In the genomic region with DNA sequence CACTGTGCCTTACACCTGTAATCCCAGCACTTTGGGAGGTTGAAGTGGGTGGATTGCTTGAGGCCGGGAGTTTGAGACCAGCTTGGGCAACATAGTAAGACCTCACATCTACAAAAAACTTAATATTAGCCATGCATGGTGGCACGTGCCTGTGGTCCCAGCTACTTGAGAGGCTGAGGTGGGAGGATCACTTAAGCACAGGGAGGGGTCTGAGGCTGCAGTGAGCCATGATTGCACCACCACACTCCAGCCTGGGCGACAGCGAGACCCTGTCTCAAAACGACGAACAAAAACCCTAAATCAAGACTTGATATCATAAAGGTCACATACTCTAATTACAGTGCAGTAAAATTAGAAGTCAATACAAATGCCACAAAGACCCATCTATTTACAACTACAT, we compare ENCODE assay signal across 17 cellular contexts. TPM values are rescaled to one million over a fixed set of nuclear protein-coding genes. Genes with fewer than 3 reads are reported as not detected.
DNase-seq lines count a peak whose midpoint lies in the region; TF ChIP-seq lines count a peak whose summit lies in the region.
"Had no signal": no experiment of that assay in that cellular context is flagged by ENCODE, and none has a peak within 500 bp of the region (broad histone marks: within the 10 kb centered on the region; RNA-seq: fewer than 3 reads in every experiment).

No MANE protein-coding gene starts in this region.

- no peaks in the 10 kb centered on the region for H3K79me1 ChIP-seq in neuronal stem cell (ENCODE audit: low read depth, low read length)

- H3K4ac ChIP-seq in neuronal stem cell (ENCODE audit: low read length), result no peak overlapping the region

- intact Hi-C loops in testis (cut with DNase I; ENCODE audit: low total_unique reads), result no loop called here

- H3K4me3 ChIP-seq in neuronal stem cell (ENCODE audit: low read length in 2 of 2) (no peak overlapping the region), testis (no peak overlapping the region)
- H3K4me3 ChIP-seq: BLaER1 treated with 17β-estradiol and CSF1 and Interleukin-3, amounts not matched to agents 10 nM and 100 nM had no signal

- H2AK5ac ChIP-seq in neuronal stem cell (ENCODE audit: low read depth, low read length), result no peak overlapping the region

- DNase-seq in chondrocyte (ENCODE audit: low spot score), result peak; percentile 8
- no peak for DNase-seq in neuronal stem cell (ENCODE audit: low spot score)
- DNase-seq in testis, result no peak
- no peak for DNase-seq in NCI-H187 treated with DMSO at 0.1 percent for 48 hours (lab: John Stamatoyannopoulos, UW)
- DNase-seq in OCI-M2 (lab: John Stamatoyannopoulos, UW; ENCODE audit: unreplicated experiment), result no peak
- DNase-seq: 8988T; AML-193; Caco-2; Calu3; CD4-positive, alpha-beta T cell; CD8-positive, alpha-beta T cell; DMS79 treated with DMSO at 0.1 percent for 48 hours; GF-D8 had no signal

- no CpG with 5 or more reads among the region's 6 CpGs for WGBS in neuronal stem cell (ENCODE audit: extremely low coverage in 2 of 2, insufficient read length in 2 of 2, insufficient replicate concordance in 1 of 2), 2 donors
- whole genome bisulfite sequencing in testis, 2 donors, result 79 to 85% methylated on average over 6 of the region's 6 CpGs

- H3K36me3 ChIP-seq in neuronal stem cell (replicated peaks in 1 of 2; ENCODE audit: control insufficient read depth in 2 of 2, insufficient read depth in 2 of 2, low read length in 2 of 2) (no peaks in the 10 kb centered on the region), testis (ENCODE audit: low read depth, missing control alignments) (no peaks in the 10 kb centered on the region)
- H3K36me3 ChIP-seq: BLaER1 treated with 17β-estradiol and CSF1 and Interleukin-3, amounts not matched to agents 10 nM and 100 nM had no signal

- no peak overlapping the region for H2BK120ac ChIP-seq in neuronal stem cell (ENCODE audit: low read depth, low read length)

- peak overlapping the region; percentile 82 for H4K8ac ChIP-seq in neuronal stem cell (ENCODE audit: low read depth, low read length)

- no peak overlapping the region for H2BK15ac ChIP-seq in neuronal stem cell (ENCODE audit: low read length)

- H2AFZ ChIP-seq in neuronal stem cell (ENCODE audit: low read length), result no peak overlapping the region

- H3K4me1 ChIP-seq in neuronal stem cell (ENCODE audit: control insufficient read depth in 2 of 2, insufficient read depth in 1 of 2, low read depth in 1 of 2, low read length in 2 of 2) (no peaks in the 10 kb centered on the region), testis (no peaks in the 10 kb centered on the region)
- H3K4me1 ChIP-seq: BLaER1 treated with 17β-estradiol and CSF1 and Interleukin-3, amounts not matched to agents 10 nM and 100 nM; Caco-2 had no signal

- H3K18ac ChIP-seq in neuronal stem cell (ENCODE audit: low read length), result no peak overlapping the region

- H4K91ac ChIP-seq in neuronal stem cell (ENCODE audit: low read depth, low read length, poor library complexity), result no peak overlapping the region

- no peaks in the 10 kb centered on the region for H3K4me1 Mint-ChIP-seq in chondrocyte (ENCODE audit: low read depth)
- H3K4me1 Mint-ChIP-seq: B cell had no signal

- H3K9me3 Mint-ChIP-seq in chondrocyte (ENCODE audit: low read depth), result peaks cover 8% of the 10 kb centered on the region
- H3K9me3 Mint-ChIP-seq: CD4-positive, alpha-beta T cell; CD8-positive, alpha-beta T cell had no signal

- no peak overlapping the region for H2BK5ac ChIP-seq in neuronal stem cell (ENCODE audit: low read length)

- H3K4me2 ChIP-seq in neuronal stem cell (ENCODE audit: insufficient read depth, low read length, poor library complexity, severe bottlenecking), result no peak overlapping the region
- H3K4me2 ChIP-seq: BLaER1 treated with 17β-estradiol and CSF1 and Interleukin-3, amounts not matched to agents 10 nM and 100 nM had no signal

- H3K27ac ChIP-seq in neuronal stem cell (replicated peaks; ENCODE audit: low read length) (no peak overlapping the region), testis (no peak overlapping the region)
- H3K27ac ChIP-seq: BLaER1 treated with 17β-estradiol and CSF1 and Interleukin-3, amounts not matched to agents 10 nM and 100 nM; C4-2B had no signal

- H3K27ac Mint-ChIP-seq in chondrocyte (ENCODE audit: unreplicated experiment), result no peak overlapping the region
- H3K27ac Mint-ChIP-seq: B cell; CD4-positive, alpha-beta T cell; CD8-positive, alpha-beta T cell had no signal

- no peak for TF ChIP-seq POLR2A in testis (IDR thresholded peaks at IDR 0.05)

- no peak overlapping the region for H3K4me3 Mint-ChIP-seq in chondrocyte (ENCODE audit: unreplicated experiment)
- H3K4me3 Mint-ChIP-seq: B cell; CD4-positive, alpha-beta T cell; CD8-positive, alpha-beta T cell had no signal

- no peak overlapping the region for H2BK12ac ChIP-seq in neuronal stem cell (ENCODE audit: low read length)

- no peak overlapping the region for H3K9ac ChIP-seq in neuronal stem cell (ENCODE audit: low read depth, low read length, poor library complexity)
- H3K9ac ChIP-seq: BLaER1 treated with 17β-estradiol and CSF1 and Interleukin-3, amounts not matched to agents 10 nM and 100 nM had no signal

- H3K9me3 ChIP-seq in neuronal stem cell (replicated peaks in 1 of 2; ENCODE audit: control insufficient read depth in 2 of 2, insufficient read depth in 1 of 2, low read depth in 1 of 2, low read length in 2 of 2), result no peaks in the 10 kb centered on the region
- no peaks in the 10 kb centered on the region for H3K9me3 ChIP-seq in testis
- H3K9me3 ChIP-seq: BLaER1 treated with 17β-estradiol and CSF1 and Interleukin-3, amounts not matched to agents 10 nM and 100 nM; Caco-2 had no signal

- TF ChIP-seq CTCF in chondrocyte (IDR thresholded peaks at IDR 0.05), result no peak
- no peak for TF ChIP-seq CTCF in testis (IDR thresholded peaks at IDR 0.05)

- H3K27me3 ChIP-seq in neuronal stem cell (ENCODE audit: control insufficient read depth in 3 of 3, insufficient read depth in 3 of 3, low read depth in 1 of 3, low read length in 3 of 3) (no peaks in the 10 kb centered on the region), testis (no peaks in the 10 kb centered on the region)
- H3K27me3 ChIP-seq: BLaER1 treated with 17β-estradiol and CSF1 and Interleukin-3, amounts not matched to agents 10 nM and 100 nM had no signal

- H3K36me3 Mint-ChIP-seq in chondrocyte (ENCODE audit: low read depth), result peaks cover 2% of the 10 kb centered on the region
- H3K36me3 Mint-ChIP-seq: CD8-positive, alpha-beta T cell had no signal

- no peaks in the 10 kb centered on the region for H3K27me3 Mint-ChIP-seq in chondrocyte (ENCODE audit: low read depth)
- H3K27me3 Mint-ChIP-seq: B cell; CD4-positive, alpha-beta T cell had no signal

- no peak overlapping the region for H3K23ac ChIP-seq in neuronal stem cell (ENCODE audit: low read depth, low read length, poor library complexity)

- H3K14ac ChIP-seq in neuronal stem cell (ENCODE audit: low read length), result no peak overlapping the region

RNA-seq across cellular contexts. Expression of gene SLC7A9, which starts 17.4 kb away (rescaled TPM):
- 0.35 to 0.60 TPM (median 0.41 TPM) in 3 replicates for total RNA-seq in chondrocyte
- polyA plus RNA-seq in neuronal stem cell (2013, experiment 1 of 2), result 0.20 TPM
- 0.24 TPM for polyA plus RNA-seq in neuronal stem cell (2013, experiment 2 of 2)
- total RNA-seq in testis, result 1 to 10 TPM in 1 of 2 donors, under 1 TPM in 1; 0.79 to 1.6 TPM
- 1.2 TPM for polyA plus RNA-seq in testis (ENCODE audit: insufficient read depth, low read depth, low replicate concordance)
- total RNA-seq: CD8-positive, alpha-beta T cell had no signal
- polyA plus RNA-seq: BJ had no signal
